ENCODE assay signal across 26 cellular contexts in genomic region chr12:68397566-68398158, GRCh38.
"Had no signal": no experiment of that assay in that cellular context is flagged by ENCODE, and none has a peak within 500 bp of the region (broad histone marks: within the 10 kb centered on the region; RNA-seq: fewer than 3 reads in every experiment).

No MANE protein-coding gene starts in this region.

- H3K4me2 ChIP-seq: KMS-11 had no signal

- H3K27ac Mint-ChIP-seq: activated CD4-positive, alpha-beta memory T cell treated with anti-CD3 and anti-CD28 coated beads, Interleukin-2, amount 10 ng/mL, durations not matched to agents 7 days and 5 days; activated naive CD4-positive, alpha-beta T cell treated with anti-CD3 and anti-CD28 coated beads for 36 hours; activated naive CD8-positive, alpha-beta T cell; activated T-helper 17 cell treated with anti-CD3 and anti-CD28 coated beads, Interleukin-2, amount 50 U/mL, for 72 hours had no signal

- ATAC-seq: activated T-helper 17 cell treated with anti-CD3 and anti-CD28 coated beads, Interleukin-2, amount 50 U/mL, for 72 hours; Panc1 had no signal

- DNase-seq: activated CD4-positive, alpha-beta memory T cell treated with anti-CD3 and anti-CD28 coated beads, Interleukin-2, amount 10 ng/mL, durations not matched to agents 7 days and 5 days; activated CD4-positive, alpha-beta T cell treated with anti-CD3 and anti-CD28 coated beads, Interleukin-2, amount 50 U/mL, for 1 hour; activated CD4-positive, CD25-positive, alpha-beta regulatory T cell; activated gamma-delta T cell; activated naive CD4-positive, alpha-beta T cell treated with anti-CD3 and anti-CD28 coated beads for 36 hours; activated T-cell treated with anti-CD3 and anti-CD28 coated beads for 4 hours; activated T-cell treated with anti-CD3 and anti-CD28 coated beads, Interleukin-2, amount 50 U/mL, for 48 hours; amygdala; NCI-H1092; NCI-H1417; NCI-H1930; NCI-H2107; NCI-H2171 treated with DMSO at 0.1 percent for 48 hours; NCI-H345; NCI-H510A; NCI-H526 treated with DMSO at 0.1 percent for 48 hours; NK-92 treated with Interleukin-12 subunit alpha and Interleukin-12 subunit beta, amount 100 ng/mL, for 24 hours; OCI-M1; Right ventricle myocardium superior; T-helper 1 cell had no signal

- H3K9ac ChIP-seq: KMS-11 had no signal

- H3K27me3 Mint-ChIP-seq: activated CD4-positive, alpha-beta memory T cell treated with anti-CD3 and anti-CD28 coated beads, Interleukin-2, amount 10 ng/mL, durations not matched to agents 7 days and 5 days; activated naive CD8-positive, alpha-beta T cell; activated T-helper 17 cell treated with anti-CD3 and anti-CD28 coated beads, Interleukin-2, amount 50 U/mL, for 72 hours had no signal

- H3K4me3 Mint-ChIP-seq: activated CD4-positive, alpha-beta memory T cell treated with anti-CD3 and anti-CD28 coated beads, Interleukin-2, amount 10 ng/mL, durations not matched to agents 7 days and 5 days; activated naive CD4-positive, alpha-beta T cell treated with anti-CD3 and anti-CD28 coated beads for 36 hours; activated naive CD8-positive, alpha-beta T cell; activated T-helper 17 cell treated with anti-CD3 and anti-CD28 coated beads, Interleukin-2, amount 50 U/mL, for 72 hours had no signal

- H3K27ac ChIP-seq: KMS-11, RWPE1, VCaP had no signal

- H3K9me3 Mint-ChIP-seq: activated naive CD4-positive, alpha-beta T cell treated with anti-CD3 and anti-CD28 coated beads for 36 hours had no signal
